ENCODE assay signal across 5 cellular contexts in genomic region chr17:19474405-19474804, GRCh38. TPM values are rescaled to one million over a fixed set of nuclear protein-coding genes. Genes with fewer than 3 reads are reported as not detected.
"Had no signal": no experiment of that assay in that cellular context is flagged by ENCODE, and none has a peak within 500 bp of the region (broad histone marks: within the 10 kb centered on the region; RNA-seq: fewer than 3 reads in every experiment).

No MANE protein-coding gene starts in this region.

RNA-seq across cellular contexts. Expression of gene SLC47A1, which starts 59.2 kb away (rescaled TPM):
- total RNA-seq: activated CD4-positive, alpha-beta T cell treated with anti-CD3 and anti-CD28 coated beads, Interleukin-2, amount 10 ng/mL, durations not matched to agents 24 days and 14 days; activated CD4-positive, alpha-beta T cell treated with anti-CD3 and anti-CD28 coated beads, Interleukin-2, amount 10 ng/mL, durations not matched to agents 7 days and 5 days; activated CD8-positive, alpha-beta T cell treated with anti-CD3 and anti-CD28 coated beads, Interleukin-2, amount 10 ng/mL, durations not matched to agents 7 days and 5 days; T-helper 17 cell; T-helper 2 cell treated with Interferon-gamma antibody and Interleukin-4, amounts not matched to agents 100 ng/mL and 5 ng/mL, for 36 hours had no signal
